Comparison of ENCODE assay signal across 32 cellular contexts in genomic region chr2:241990466-241990865, GRCh38.
"Had no signal": no experiment of that assay in that cellular context is flagged by ENCODE, and none has a peak within 500 bp of the region (broad histone marks: within the 10 kb centered on the region; RNA-seq: fewer than 3 reads in every experiment).

No MANE protein-coding gene starts in this region.

- H3K4me3 ChIP-seq: adrenal gland, ascending aorta, cardiac muscle cell had no signal

- H3K36me3 ChIP-seq: adrenal gland, ascending aorta, cardiac muscle cell had no signal

- FAIRE-seq: TTC549 had no signal

- DNase-seq: activated B cell treated with CpG ODN at 0.5 μM for 24 hours; activated CD4-positive, alpha-beta memory T cell treated with anti-CD3 and anti-CD28 coated beads for 36 hours; activated CD4-positive, alpha-beta T cell treated with anti-CD3 and anti-CD28 coated beads for 4 hours; activated CD4-positive, alpha-beta T cell treated with anti-CD3 and anti-CD28 coated beads, Interleukin-2, amount 10 ng/mL, durations not matched to agents 24 days and 14 days; activated CD4-positive, alpha-beta T cell treated with anti-CD3 and anti-CD28 coated beads, Interleukin-2, amount 50 U/mL, for 1 hour; activated CD4-positive, alpha-beta T cell treated with anti-CD3 and anti-CD28 coated beads, Interleukin-2, amount 50 U/mL, for 4 hours; activated CD4-positive, CD25-positive, alpha-beta regulatory T cell treated with anti-CD3 and anti-CD28 coated beads, Interleukin-2, amount 50 U/mL, for 72 hours; activated CD8-positive, alpha-beta memory T cell treated with anti-CD3 and anti-CD28 coated beads, Interleukin-2, amount 50 U/mL, for 4 hours; activated CD8-positive, alpha-beta T cell treated with anti-CD3 and anti-CD28 coated beads for 36 hours; activated effector memory CD4-positive, alpha-beta T cell treated with anti-CD3 and anti-CD28 coated beads, Interleukin-2, amount 50 U/mL, for 16 hours; activated gamma-delta T cell treated with Interleukin-2 at 50 U/mL for 16 hours; activated naive CD4-positive, alpha-beta T cell treated with anti-CD3 and anti-CD28 coated beads, Interleukin-2, amount 10 ng/mL, durations not matched to agents 7 days and 5 days; activated naive CD4-positive, alpha-beta T cell treated with Interleukin-2 at 50 U/mL for 16 hours; activated naive CD8-positive, alpha-beta T cell treated with anti-CD3 and anti-CD28 coated beads for 36 hours; activated T-cell treated with anti-CD3 and anti-CD28 coated beads for 4 hours; activated T-cell treated with anti-CD3 and anti-CD28 coated beads, Interleukin-2, amount 50 U/mL, for 1 hour; activated T-cell treated with anti-CD3 and anti-CD28 coated beads, Interleukin-2, amount 50 U/mL, for 4 hours; activated T-cell treated with anti-CD3 and anti-CD28 coated beads, Interleukin-2, amount 50 U/mL, for 72 hours; adrenal gland; amygdala; anterior cingulate cortex; caudate nucleus; cerebellar nuclear complex; T-helper 1 cell; T-helper 2 cell; T-helper 9 cell had no signal

- ATAC-seq: activated CD8-positive, alpha-beta T cell treated with anti-CD3 and anti-CD28 coated beads for 36 hours; activated naive CD4-positive, alpha-beta T cell treated with anti-CD3 and anti-CD28 coated beads, Interleukin-2, amount 50 U/mL, for 72 hours; activated T-cell treated with anti-CD3 and anti-CD28 coated beads, Interleukin-2, amount 50 U/mL, for 4 hours; activated T-cell treated with anti-CD3 and anti-CD28 coated beads, Interleukin-2, amount 50 U/mL, for 72 hours; activated T-helper 17 cell treated with anti-CD3 and anti-CD28 coated beads, Interleukin-2, amount 50 U/mL, for 72 hours had no signal

- H3K27me3 ChIP-seq: adrenal gland, ascending aorta, cardiac muscle cell had no signal

- H3K9me3 ChIP-seq: adrenal gland, ascending aorta had no signal

- H3K27ac ChIP-seq: adrenal gland, ascending aorta, cardiac muscle cell, VCaP had no signal

- H3K4me1 ChIP-seq: adrenal gland, ascending aorta had no signal
